Comparison of ENCODE assay signal across 8 cellular contexts in genomic region chr3:149247929-149248691, GRCh38. TPM values are rescaled to one million over a fixed set of nuclear protein-coding genes. Genes with fewer than 3 reads are reported as not detected.
A peak's percentile ranks its signal among the peaks of the same experiment; 100 is the strongest.
DNase-seq lines count a peak whose midpoint lies in the region; ATAC-seq, FAIRE-seq and TF ChIP-seq lines count a peak whose summit lies in the region.

No MANE protein-coding gene starts in this region.

- H3K4me1 ChIP-seq in H1 (replicated peaks in 1 of 4; ENCODE audit: control insufficient read depth in 3 of 4, insufficient read depth in 4 of 4, low read length in 3 of 4): peaks cover 0 to 10% (median under 1%) of the 10 kb centered on the region in 4 experiments; a peak in 2 of 7 replicates
- H3K4me1 ChIP-seq in gastrocnemius medialis: peaks cover 4 to 12% of the 10 kb centered on the region in 2 donors
- peaks cover 9% of the 10 kb centered on the region for H3K4me1 ChIP-seq in mucosa of descending colon (ENCODE audit: low read depth)

- no peak overlapping the region for H2AFZ ChIP-seq in H1 (ENCODE audit: low read length)

- H3K4me3 ChIP-seq in H1 (ENCODE audit: extremely low read depth in 1 of 4, insufficient read depth in 2 of 4, low read depth in 3 of 4, low read length in 4 of 4) (no peak overlapping the region), gastrocnemius medialis (no peak overlapping the region), mucosa of descending colon (no peak overlapping the region)

- POLR2A ChIA-PET in H1 (lab: Charles Lee; ENCODE audit: partially characterized antibody): no interaction called here

- H3K9me3 ChIP-seq in H1 (ENCODE audit: insufficient read depth in 2 of 2, low read depth in 1 of 2, low read length in 1 of 2): no peaks in the 10 kb centered on the region
- no peaks in the 10 kb centered on the region for H3K9me3 ChIP-seq in gastrocnemius medialis
- no peaks in the 10 kb centered on the region for H3K9me3 ChIP-seq in mucosa of descending colon

- in situ Hi-C loops in gastrocnemius medialis (cut with MboI; ENCODE audit: low sequenced_read_pairs in 4 of 4): no loop called here

- DNase-seq in LoVo (ENCODE audit: low spot score): peak; percentile 37
- DNase-seq in H1 (ENCODE audit: low read depth in 1 of 2, low spot score in 2 of 2): no peak
- no peak for DNase-seq in gastrocnemius medialis
- no peak for DNase-seq in ecto neural progenitor cell (ENCODE audit: low spot score)
- no peak for DNase-seq in effector CD4-positive, alpha-beta T cell
- no peak for DNase-seq in mucosa of descending colon

- intact Hi-C loops in gastrocnemius medialis (cut with DNase I; ENCODE audit: low total_unique reads): no loop called here
- intact Hi-C loops in mucosa of descending colon (cut with DNase I, micrococcal nuclease): no loop called here

- CTCF ChIA-PET in H1 (lab: Charles Lee; ENCODE audit: partially characterized antibody): interaction anchor here (0.7 kb wide), 1 partner anchor 293 kb away, joined by 4 read pairs; no protein-coding TSS in a partner anchor

- no peak overlapping the region for H2BK15ac ChIP-seq in H1 (ENCODE audit: low read length)

- H4K91ac ChIP-seq in H1 (replicated peaks; ENCODE audit: insufficient read length, low read length): no peak overlapping the region

- peak; percentile 47 for ATAC-seq in GM18517 (IDR thresholded peaks at IDR 0.05; ENCODE audit: unreplicated experiment)
- peak; percentile 66 for ATAC-seq in GM21717 (IDR thresholded peaks at IDR 0.05; ENCODE audit: unreplicated experiment)
- no peak for ATAC-seq in gastrocnemius medialis
- no peak for ATAC-seq in mucosa of descending colon

- TF ChIP-seq CTCF in H1 (IDR thresholded peaks at IDR 0.05; ENCODE audit: control extremely low read depth in 1 of 3, insufficient read depth in 1 of 3, low read depth in 1 of 3, low read length in 3 of 3) (no peak), gastrocnemius medialis (IDR thresholded peaks at IDR 0.05 in 4 of 5, conservative IDR thresholded peaks at IDR 0.05 in 1 of 5) (no peak), mucosa of descending colon (IDR thresholded peaks at IDR 0.05) (no peak)

- TF ChIP-seq RAD21 in H1 (IDR thresholded peaks at IDR 0.05 in 1 of 2, conservative IDR thresholded peaks at IDR 0.05 in 1 of 2; ENCODE audit: low read depth in 2 of 2, low read length in 2 of 2): no peak

- no peak for TF ChIP-seq EP300 in H1 (IDR thresholded peaks at IDR 0.05; ENCODE audit: borderline replicate concordance in 1 of 2, low read depth in 2 of 2, low read length in 2 of 2)

- no peak overlapping the region for H3K4ac ChIP-seq in H1 (replicated peaks; ENCODE audit: insufficient read length, low read depth, low read length)

- peak overlapping the region in 1 of 2 experiments; percentile 3; a peak in 1 of 4 replicates for H3K4me2 ChIP-seq in H1 (ENCODE audit: insufficient read depth in 1 of 2, low read depth in 2 of 2, low read length in 2 of 2)

- no peak overlapping the region for H3K14ac ChIP-seq in H1 (ENCODE audit: insufficient read length)

- H3K23me2 ChIP-seq in H1 (ENCODE audit: low read depth, low read length): no peaks in the 10 kb centered on the region; the same call in 1 of the 2 replicates

- H3K79me2 ChIP-seq in H1 (ENCODE audit: control insufficient read depth in 1 of 2, insufficient read depth in 2 of 2, low read length in 2 of 2): no peaks in the 10 kb centered on the region

- H3K27ac ChIP-seq in H1 (ENCODE audit: low read depth, low read length): no peak overlapping the region
- H3K27ac ChIP-seq in gastrocnemius medialis: no peak overlapping the region

- WGBS in H1 (ENCODE audit: extremely low coverage in 1 of 2, insufficient coverage in 1 of 2, insufficient read length in 1 of 2, insufficient replicate concordance in 2 of 2, low coverage in 1 of 2, low lambda C conversion rate in 2 of 2, missing lambda C conversion rate in 1 of 2), 2 experiments: 31% methylated on average over 5 of the region's 5 CpGs; no CpG with 5 or more reads in 1 of the 2 experiments

- no peaks in the 10 kb centered on the region for H4K20me1 ChIP-seq in H1 (replicated peaks in 1 of 2; ENCODE audit: control insufficient read depth in 1 of 2, insufficient read depth in 2 of 2, low read length in 2 of 2)

- no peak overlapping the region for H2AK5ac ChIP-seq in H1 (ENCODE audit: low read depth, low read length)

- H3K23ac ChIP-seq in H1 (ENCODE audit: insufficient read length): no peak overlapping the region

- H3K36me3 ChIP-seq in H1 (ENCODE audit: control insufficient read depth in 2 of 4, insufficient read depth in 4 of 4, low read length in 3 of 4) (no peaks in the 10 kb centered on the region), gastrocnemius medialis (no peaks in the 10 kb centered on the region), mucosa of descending colon (ENCODE audit: low read depth) (no peaks in the 10 kb centered on the region)

- no peak overlapping the region for H2BK12ac ChIP-seq in H1 (ENCODE audit: low read depth, low read length)

- peak overlapping the region in 1 of 4 experiments; percentile 34; a peak in 1 of 7 replicates for H3K9ac ChIP-seq in H1 (replicated peaks in 1 of 4; ENCODE audit: extremely low read depth in 1 of 4, low read depth in 3 of 4, low read length in 3 of 4)

- H3K18ac ChIP-seq in H1 (ENCODE audit: extremely low read depth, low read length): no peak overlapping the region

- H4K8ac ChIP-seq in H1 (ENCODE audit: extremely low read depth, insufficient read depth, low read length): no peak overlapping the region

- no peak overlapping the region for H3K56ac ChIP-seq in H1 (replicated peaks; ENCODE audit: insufficient read length, low read depth, low read length)

- H3K27me3 ChIP-seq in H1 (replicated peaks in 1 of 4; ENCODE audit: control insufficient read depth in 3 of 4, extremely low read depth in 1 of 4, insufficient read depth in 3 of 4, low read length in 3 of 4) (peaks cover 0 to 5% (median 2%) of the 10 kb centered on the region in 4 experiments; a peak in 3 of 7 replicates), gastrocnemius medialis (no peaks in the 10 kb centered on the region)

- no peak overlapping the region for H2BK20ac ChIP-seq in H1 (ENCODE audit: low read length)

- FAIRE-seq in H1 (lab: Jason Lieb, UNC): peak; percentile 39

- TF ChIP-seq POLR2A in H1 (IDR thresholded peaks at IDR 0.05; ENCODE audit: control extremely low read depth in 1 of 2, low read depth in 2 of 2, low read length in 2 of 2) (no peak), gastrocnemius medialis (IDR thresholded peaks at IDR 0.05) (no peak)

- no peak overlapping the region for H4K5ac ChIP-seq in H1 (ENCODE audit: insufficient read length, low read depth, low read length)

- H2BK120ac ChIP-seq in H1 (replicated peaks; ENCODE audit: low read depth, low read length): no peak overlapping the region

- H2BK5ac ChIP-seq in H1 (ENCODE audit: low read depth, low read length): no peak overlapping the region

- no peaks in the 10 kb centered on the region for H3K79me1 ChIP-seq in H1 (ENCODE audit: low read depth, low read length)

TF ChIP-seq in H1, 55 proteins besides CTCF, POLR2A, EP300 and RAD21:
- TF ChIP-seq KDM1A (IDR thresholded peaks at IDR 0.05; ENCODE audit: borderline replicate concordance, low read length) (no peak), TBP (IDR thresholded peaks at IDR 0.05; ENCODE audit: low read depth, low read length) (no peak), ATF2 (IDR thresholded peaks at IDR 0.05; ENCODE audit: low read length) (no peak), SP2 (IDR thresholded peaks at IDR 0.05; ENCODE audit: low read length) (no peak), YY1 (IDR thresholded peaks at IDR 0.05; ENCODE audit: low read depth, low read length) (no peak), SP1 (IDR thresholded peaks at IDR 0.05; ENCODE audit: low read depth, low read length) (no peak), TEAD4 (IDR thresholded peaks at IDR 0.05; ENCODE audit: low read depth, low read length) (no peak), BCL11A (IDR thresholded peaks at IDR 0.05; ENCODE audit: low read depth in 2 of 2, low read length in 2 of 2) (no peak), MAX (IDR thresholded peaks at IDR 0.05) (no peak), SIX5 (IDR thresholded peaks at IDR 0.05; ENCODE audit: low read depth, low read length) (no peak), CBX8 (IDR thresholded peaks at IDR 0.05; ENCODE audit: borderline replicate concordance, low read depth, low read length) (no peak), NANOG (IDR thresholded peaks at IDR 0.05; ENCODE audit: insufficient read depth, low read depth, low read length, poor library complexity, severe bottlenecking) (no peak)

RNA-seq across cellular contexts. Expression of gene CP, which starts 26.5 kb away (rescaled TPM):
- total RNA-seq in H1 (2021; fragmentation: NEBNext Ultra II Directional; extraction: Animal tissue kit (Norgen Biotek cat#: 25700)): 2.1 and 2.6 TPM in 2 replicates
- polyA plus RNA-seq in H1 (2011; rRNA removed): 0.32 and 0.46 TPM in 2 replicates
- polyA plus RNA-seq in H1 (2011; cell fraction: cytosol; rRNA removed): 0.97 TPM
- 1.0 TPM for polyA plus RNA-seq in H1 (2011; cell fraction: nucleus; rRNA removed)
- polyA plus RNA-seq in H1 (2012, experiment 1 of 2): 0.78 to 2.9 TPM (median 1.2 TPM) in 4 replicates
- polyA plus RNA-seq in H1 (2012, experiment 2 of 2): not detected
- polyA plus RNA-seq in H1 (2013, experiment 1 of 2): 3.0 TPM
- polyA plus RNA-seq in H1 (2013, experiment 2 of 2): 3.2 TPM
- polyA minus RNA-seq in H1 (2011; rRNA and poly(A)+ RNA removed): 1.5 TPM in 2 replicates
- not detected for polyA minus RNA-seq in H1 (2011; cell fraction: cytosol; rRNA and poly(A)+ RNA removed)
- 5.9 TPM for polyA minus RNA-seq in H1 (2011; cell fraction: nucleus; rRNA and poly(A)+ RNA removed)
- total RNA-seq in gastrocnemius medialis: 10 to 100 TPM in 1 of 4 donors, 1 to 10 TPM in 2, under 1 TPM in 1; 0.85 to 10.6 (median 5.4) TPM
- total RNA-seq in mucosa of descending colon: 10 to 100 TPM in 2 of 3 donors, 1 to 10 TPM in 1; 5.7 to 13.4 (median 11.6) TPM

Comparison
In these comparisons a context has a peak if more than half of its experiments do, and no peak if none do; other contexts are left out.
1. ATAC-seq: peak in GM18517 (single experiment) and GM21717 (single experiment); none in gastrocnemius medialis (0 of 2) and mucosa of descending colon (single experiment).